Comparison of ENCODE assay signal across 14 cellular contexts in genomic region chr17:17771498-17772201, GRCh38.
"Had no signal": no experiment of that assay in that cellular context is flagged by ENCODE, and none has a peak within 500 bp of the region (broad histone marks: within the 10 kb centered on the region; RNA-seq: fewer than 3 reads in every experiment).

No MANE protein-coding gene starts in this region.

- H3K36me3 ChIP-seq: ascending aorta, cardiac muscle cell, colonic mucosa, lower lobe of right lung, tibial artery had no signal

- H3K4me3 ChIP-seq: ascending aorta, cardiac muscle cell, colonic mucosa, lower lobe of right lung, tibial artery had no signal

- H3K4me3 Mint-ChIP-seq: activated CD8-positive, alpha-beta T cell treated with anti-CD3 and anti-CD28 coated beads, Interleukin-2, amount 10 ng/mL, durations not matched to agents 7 days and 5 days had no signal

- ATAC-seq: activated CD8-positive, alpha-beta T cell treated with anti-CD3 and anti-CD28 coated beads, Interleukin-2, amount 10 ng/mL, durations not matched to agents 7 days and 5 days; lower lobe of right lung; naive thymus-derived CD8-positive, alpha-beta T cell had no signal

- H3K9me3 ChIP-seq: ascending aorta, colonic mucosa, lower lobe of right lung, tibial artery had no signal

- H3K27ac Mint-ChIP-seq: activated CD8-positive, alpha-beta T cell treated with anti-CD3 and anti-CD28 coated beads, Interleukin-2, amount 10 ng/mL, durations not matched to agents 7 days and 5 days had no signal

- H3K36me3 Mint-ChIP-seq: naive thymus-derived CD8-positive, alpha-beta T cell had no signal

- H3K9me3 Mint-ChIP-seq: naive thymus-derived CD8-positive, alpha-beta T cell had no signal

- H3K27ac ChIP-seq: ascending aorta, cardiac muscle cell, colonic mucosa, lower lobe of right lung, tibial artery had no signal

- H3K27me3 Mint-ChIP-seq: naive thymus-derived CD8-positive, alpha-beta T cell had no signal

- DNase-seq: activated CD4-positive, alpha-beta T cell treated with anti-CD3 and anti-CD28 coated beads for 4 hours; activated CD8-positive, alpha-beta memory T cell treated with anti-CD3 and anti-CD28 coated beads, Interleukin-2, amount 50 U/mL, for 48 hours; activated CD8-positive, alpha-beta T cell treated with anti-CD3 and anti-CD28 coated beads, Interleukin-2, amount 10 ng/mL, durations not matched to agents 7 days and 5 days; activated naive CD4-positive, alpha-beta T cell; colonic mucosa; effector CD4-positive, alpha-beta T cell; hypothalamus; lower lobe of right lung; naive thymus-derived CD8-positive, alpha-beta T cell; stimulated activated CD4-positive, alpha-beta T cell treated with anti-CD3 and anti-CD28 coated beads, Interleukin-4, amount 100 ng/mL, for 1 hour; T-helper 9 cell; tibial artery had no signal

- H3K27me3 ChIP-seq: ascending aorta, cardiac muscle cell, colonic mucosa, tibial artery had no signal
